28 cellular contexts compared by ENCODE assay signal in genomic region chrX:139187738-139188137, GRCh38.
"Had no signal": no experiment of that assay in that cellular context is flagged by ENCODE, and none has a peak within 500 bp of the region (broad histone marks: within the 10 kb centered on the region; RNA-seq: fewer than 3 reads in every experiment).

No MANE protein-coding gene starts in this region.

- H3K9me3 ChIP-seq: heart right ventricle, left lung, lower lobe of right lung, neutrophil, stomach, thoracic aorta, tibial artery, upper lobe of right lung had no signal

- DNase-seq: heart right ventricle; hippocampal formation; kidney glomerular epithelial cell; left colon; left lung; lower lobe of right lung; mammary epithelial cell; mesenchymal stem cell; naive thymus-derived CD8-positive, alpha-beta T cell; occipital lobe; retina; right cardiac atrium; stimulated activated CD4-positive, alpha-beta T cell treated with anti-CD3 and anti-CD28 coated beads, Interleukin-12 subunit alpha, Interleukin-12 subunit beta, amount 100 ng/mL, for 4 hours; stimulated activated CD4-positive, alpha-beta T cell treated with anti-CD3 and anti-CD28 coated beads, Interleukin-15, amount 100 ng/mL, for 24 hours; stimulated activated CD4-positive, alpha-beta T cell treated with anti-CD3 and anti-CD28 coated beads, Interleukin-2, amount 100 ng/mL, for 24 hours; stimulated activated CD4-positive, alpha-beta T cell treated with anti-CD3 and anti-CD28 coated beads, Interleukin-4, amount 100 ng/mL, for 1 hour; stimulated activated naive B cell treated with anti-CD40 and anti-IgM and Interleukin-4, amounts not matched to agents 10 μg/mL and 1 μg/mL and 100 μg/mL, for 72 hours; stimulated activated naive CD8-positive, alpha-beta T cell treated with anti-CD3 and anti-CD28 coated beads, Interleukin-15, Interleukin-2, amounts not matched to agents 100 U/mL and 50 U/mL, for 24 hours; stomach; tibial artery; trophoblast cell; upper lobe of right lung had no signal

- H3K27me3 ChIP-seq: left lung, neutrophil, stomach, tibial artery, upper lobe of right lung had no signal

- ATAC-seq: heart right ventricle; left colon; left lung; lower lobe of right lung; naive thymus-derived CD8-positive, alpha-beta T cell; right cardiac atrium; sciatic nerve; stimulated activated naive B cell treated with anti-CD40 and anti-IgM and Interleukin-4, amounts not matched to agents 10 μg/mL and 1 μg/mL and 100 μg/mL, for 72 hours; stimulated activated naive CD8-positive, alpha-beta T cell treated with anti-CD3 and anti-CD28 coated beads, Interleukin-15, Interleukin-2, amounts not matched to agents 100 U/mL and 50 U/mL, for 24 hours; upper lobe of right lung had no signal

- H3K4me3 ChIP-seq: heart right ventricle, left lung, lower lobe of right lung, neural progenitor cell, skin epidermis, stomach, thoracic aorta, tibial artery, upper lobe of right lung had no signal

- H3K36me3 ChIP-seq: heart right ventricle, left lung, lower lobe of right lung, neural progenitor cell, neutrophil, stomach, thoracic aorta, tibial artery, upper lobe of right lung had no signal

- H3K4me1 ChIP-seq: heart right ventricle, left lung, lower lobe of right lung, parathyroid adenoma, stomach, tibial artery, upper lobe of right lung had no signal

- H3K27ac ChIP-seq: heart right ventricle, left lung, lower lobe of right lung, neural progenitor cell, neutrophil, parathyroid adenoma, skin epidermis, stomach, thoracic aorta, tibial artery, upper lobe of right lung had no signal
